8 cellular contexts compared by ENCODE assay signal in genomic region chr17:17681187-17681743, GRCh38. TPM values are rescaled to one million over a fixed set of nuclear protein-coding genes. Genes with fewer than 3 reads are reported as not detected.
DNase-seq lines count a peak whose midpoint lies in the region; ATAC-seq and TF ChIP-seq lines count a peak whose summit lies in the region.

Gene RAI1, plus strand, starts transcription at chr17:17681458. Its CDS starts 111,491 bp downstream, at chr17:17792949.

- peak within 1 kb of the TSS; percentile 72 for H3K4me3 ChIP-seq in coronary artery

- H3K27ac ChIP-seq in 22Rv1 (peak within 1 kb of the TSS; percentile 85), coronary artery (peak within 1 kb of the TSS; percentile 70 to 82)

- DNase-seq in NCI-H510A (lab: John Stamatoyannopoulos, UW) = peak; percentile 76
- DNase-seq in activated CD4-positive, alpha-beta T cell treated with anti-CD3 and anti-CD28 coated beads for 4 hours = peak; percentile 69 to 70
- no peak for DNase-seq in coronary artery (ENCODE audit: low spot score)
- DNase-seq in left colon = peak; percentile 78 to 81
- DNase-seq in stimulated activated CD4-positive, alpha-beta T cell treated with anti-CD3 and anti-CD28 coated beads, Interleukin-1b, Interleukin-23, amount 100 ng/mL, for 4 hours (ENCODE audit: low read depth in 2 of 2) = peak; percentile 59 to 68

- ATAC-seq in GM18511 (IDR thresholded peaks at IDR 0.05; ENCODE audit: unreplicated experiment) = peak; percentile 55
- ATAC-seq in HG03108 (IDR thresholded peaks at IDR 0.05; ENCODE audit: unreplicated experiment) = peak; percentile 39
- ATAC-seq in left colon = peak; percentile 59

- intact Hi-C loops in left colon (cut with DNase I, micrococcal nuclease) = loop anchor here in 1 of 2 donors (10.0 kb wide), 1 partner anchor 94 kb away; no protein-coding TSS in a partner anchor

- TF ChIP-seq CTCF in 22Rv1 (IDR thresholded peaks at IDR 0.05) = peak; percentile 93
- peak; percentile 69 for TF ChIP-seq CTCF in coronary artery (IDR thresholded peaks at IDR 0.05)

RNA-seq across cellular contexts. Expression of gene RAI1, which starts in this region (rescaled TPM):
- 10 to 100 TPM; 15.8 to 23.8 TPM for total RNA-seq in left colon
